ENCODE assay signal across 1 cellular context in genomic region chr6:33320315-33321181, GRCh38.
TF ChIP-seq lines count a peak whose summit lies in the region.

No MANE protein-coding gene starts in this region.

TF ChIP-seq in K562, 482 proteins besides CTCF, POLR2A, EP300 and RAD21 (continued from another document):
- TF ChIP-seq BCLAF1 (IDR thresholded peaks at IDR 0.05; ENCODE audit: borderline replicate concordance in 1 of 2, control insufficient read depth in 1 of 2, low read depth in 2 of 2, low read length in 1 of 2) (no peak), JUN (IDR thresholded peaks at IDR 0.05; ENCODE audit: borderline replicate concordance, low read depth, low read length) (peak; percentile 93), JUN (CRISPR knock-in tag; IDR thresholded peaks at IDR 0.05; ENCODE audit: borderline replicate concordance) (peak; percentile 94; the same call in 1 of the 2 replicates), ATF3 (IDR thresholded peaks at IDR 0.05) (peak; percentile 96), ATF3 (CRISPR knock-in tag; conservative IDR thresholded peaks at IDR 0.05) (peak; percentile 85), EGR1 (conservative IDR thresholded peaks at IDR 0.05) (peak; percentile 78), MXI1 (IDR thresholded peaks at IDR 0.05; ENCODE audit: low read depth, low read length) (no peak), ZNF583 (CRISPR knock-in tag; IDR thresholded peaks at IDR 0.05) (no peak), GTF2B (IDR thresholded peaks at IDR 0.05; ENCODE audit: extremely low read depth, insufficient read length) (no peak), ZNF644 (tag; IDR thresholded peaks at IDR 0.05; ENCODE audit: low read depth) (no peak), CAMTA2 (CRISPR knock-in tag; conservative IDR thresholded peaks at IDR 0.05) (no peak), KHSRP (IDR thresholded peaks at IDR 0.05) (no peak), ELK1 (CRISPR knock-in tag; IDR thresholded peaks at IDR 0.05) (no peak), HEY1 (CRISPR knock-in tag; IDR thresholded peaks at IDR 0.05; ENCODE audit: borderline replicate concordance) (no peak), ZNF253 (CRISPR knock-in tag; conservative IDR thresholded peaks at IDR 0.05) (no peak), ATF2 (CRISPR knock-in tag; IDR thresholded peaks at IDR 0.05) (peak; percentile 77; the same call in 1 of the 2 replicates), ZNF75A (CRISPR knock-in tag; IDR thresholded peaks at IDR 0.05) (no peak), ZNF217 (CRISPR knock-in tag; IDR thresholded peaks at IDR 0.05) (no peak), CBX5 (IDR thresholded peaks at IDR 0.05; ENCODE audit: borderline replicate concordance, low read depth) (no peak), IFI16 (CRISPR knock-in tag; IDR thresholded peaks at IDR 0.05) (no peak), DDX20 (tag; IDR thresholded peaks at IDR 0.05; ENCODE audit: low read depth) (no peak), ZNF444 (CRISPR knock-in tag; IDR thresholded peaks at IDR 0.05) (no peak), TSHZ1 (CRISPR knock-in tag; IDR thresholded peaks at IDR 0.05) (no peak), NFE2 (IDR thresholded peaks at IDR 0.05; ENCODE audit: low read depth) (peak; percentile 67), MTA1 (IDR thresholded peaks at IDR 0.05; ENCODE audit: borderline replicate concordance) (no peak), RB1 (IDR thresholded peaks at IDR 0.05; ENCODE audit: low read depth) (no peak), ZBTB49 (CRISPR knock-in tag; IDR thresholded peaks at IDR 0.05; ENCODE audit: borderline replicate concordance) (no peak), ZNF24 (IDR thresholded peaks at IDR 0.05) (no peak), ARID4B (CRISPR knock-in tag; IDR thresholded peaks at IDR 0.05) (no peak), ZFX (CRISPR knock-in tag; IDR thresholded peaks at IDR 0.05) (peak; percentile 22; the same call in 1 of the 2 replicates)
TF ChIP-seq in K562: peak in this region for 57.
